Comparison of ENCODE assay signal across 12 cellular contexts in the genomic region with DNA sequence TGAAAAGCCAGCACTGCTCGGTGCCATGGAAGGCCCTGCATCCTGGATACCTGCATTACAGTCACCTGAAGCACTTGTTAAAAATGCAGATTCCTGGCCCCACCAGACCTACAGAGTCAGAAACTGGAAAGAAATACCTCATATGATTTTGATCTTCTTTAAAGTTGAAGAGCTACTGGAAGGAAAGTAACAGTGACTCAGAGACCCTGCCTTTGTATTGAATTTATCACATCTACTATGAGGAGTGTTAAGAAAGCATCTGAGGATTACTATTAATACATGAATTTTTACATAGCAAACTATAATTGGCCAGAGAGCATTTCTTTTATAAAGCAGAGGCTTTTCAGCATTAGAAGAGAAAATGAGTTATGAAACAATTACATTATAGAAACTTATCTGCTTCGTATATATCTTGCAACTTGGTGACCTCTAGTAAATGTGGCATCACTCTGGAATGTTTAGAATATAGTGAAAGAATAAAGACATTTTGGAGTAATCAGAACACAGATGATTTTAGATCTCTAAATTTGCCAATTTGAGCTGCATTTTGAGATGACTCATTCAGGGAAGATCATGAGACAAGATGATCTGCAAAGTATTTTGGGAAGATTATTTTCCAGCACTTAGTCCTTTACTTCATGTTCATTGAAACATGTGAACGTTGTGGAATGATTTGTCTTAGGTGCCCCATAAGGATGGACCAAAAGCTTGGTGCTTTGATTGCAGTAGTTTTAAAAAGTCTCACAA.
"Had no signal": no experiment of that assay in that cellular context is flagged by ENCODE, and none has a peak within 500 bp of the region (broad histone marks: within the 10 kb centered on the region; RNA-seq: fewer than 3 reads in every experiment).

No MANE protein-coding gene starts in this region.

- H3K27me3 ChIP-seq: transverse colon had no signal

- H3K36me3 ChIP-seq: transverse colon, WERI-Rb-1 had no signal

- H3K4me3 ChIP-seq: skin epidermis, transverse colon had no signal

- DNase-seq: activated CD4-positive, alpha-beta memory T cell treated with anti-CD3 and anti-CD28 coated beads for 36 hours; activated effector memory CD4-positive, alpha-beta T cell treated with Interleukin-2 at 50 U/mL for 16 hours; activated naive CD4-positive, alpha-beta T cell treated with anti-CD3 and anti-CD28 coated beads, Interleukin-2, amount 50 U/mL, for 16 hours; activated T-cell treated with anti-CD3 and anti-CD28 coated beads, Interleukin-2, amount 50 U/mL, for 24 hours; glutamatergic neuron; hypothalamus; stimulated activated CD4-positive, alpha-beta T cell treated with anti-CD3 and anti-CD28 coated beads, Interleukin-4, amount 100 ng/mL, for 24 hours; stimulated activated naive CD4-positive, alpha-beta T cell; substantia nigra; transverse colon; WERI-Rb-1 had no signal

- H3K27ac ChIP-seq: transverse colon, WERI-Rb-1 had no signal
